18 cellular contexts compared by ENCODE assay signal in the genomic region with DNA sequence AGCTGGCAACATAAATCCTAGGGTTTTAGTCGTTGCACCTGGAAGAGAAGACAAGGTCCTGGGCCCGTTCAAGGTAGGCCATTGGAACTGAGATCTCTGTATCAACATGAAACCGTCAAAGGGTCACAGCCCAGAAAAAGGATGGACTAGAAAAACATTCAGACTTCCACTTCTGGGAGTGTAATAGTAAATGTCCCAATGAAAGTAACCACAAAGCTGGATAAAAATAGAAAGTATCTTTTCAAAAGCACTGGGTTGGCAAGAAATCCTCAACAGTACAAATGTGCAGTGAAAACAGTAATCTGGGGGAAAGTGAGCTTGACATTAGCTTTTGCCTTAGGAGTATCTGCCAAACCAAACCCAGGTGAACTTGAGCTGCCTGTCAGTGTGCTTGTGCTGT.
A peak's percentile ranks its signal among the peaks of the same experiment; 100 is the strongest.
DNase-seq lines count a peak whose midpoint lies in the region; ATAC-seq and TF ChIP-seq lines count a peak whose summit lies in the region.
"Had no signal": no experiment of that assay in that cellular context is flagged by ENCODE, and none has a peak within 500 bp of the region (broad histone marks: within the 10 kb centered on the region; RNA-seq: fewer than 3 reads in every experiment).

No MANE protein-coding gene starts in this region.

- H3K4me3 ChIP-seq in BLaER1 (no peak overlapping the region), HEK293 (ENCODE audit: low read depth, low read length) (no peak overlapping the region), foreskin fibroblast (ENCODE audit: low read depth in 1 of 2, low read length in 2 of 2) (no peak overlapping the region)
- H3K4me3 ChIP-seq: GM23248 had no signal

- TF ChIP-seq CTCF in HEK293 (tag by site-specific recombination; IDR thresholded peaks at IDR 0.05) (no peak), foreskin fibroblast (IDR thresholded peaks at IDR 0.05; ENCODE audit: low read depth, low read length) (no peak)

- H3K9ac ChIP-seq in BLaER1 = no peak overlapping the region
- H3K9ac ChIP-seq: GM23248 had no signal

- POLR2A ChIA-PET in HEK293 (lab: Yijun Ruan, JAX) = no interaction called here

- no peaks in the 10 kb centered on the region for H3K9me3 ChIP-seq in BLaER1
- H3K9me3 ChIP-seq in HEK293 (ENCODE audit: control insufficient read depth, insufficient read depth, low read depth, low read length) = no peaks in the 10 kb centered on the region

- H3K27ac ChIP-seq in BLaER1 (no peak overlapping the region), HEK293 (ENCODE audit: extremely low read depth, low read depth, low read length) (no peak overlapping the region)
- H3K27ac ChIP-seq: 22Rv1, GM23248 had no signal

- peak overlapping the region; percentile 57 for H3K4me2 ChIP-seq in BLaER1

- H3K4me1 ChIP-seq in BLaER1 (peaks cover 14% of the 10 kb centered on the region), HEK293 (ENCODE audit: control insufficient read depth, insufficient read depth, low read length) (no peaks in the 10 kb centered on the region)

- H3K36me3 ChIP-seq in BLaER1 (no peaks in the 10 kb centered on the region), HEK293 (ENCODE audit: control insufficient read depth in 2 of 2, insufficient read depth in 1 of 2, low read length in 2 of 2) (no peaks in the 10 kb centered on the region; a peak in 1 of 3 replicates)

- H3K27me3 ChIP-seq in BLaER1 = no peaks in the 10 kb centered on the region

- DNase-seq in RPMI8226 (peak; percentile 68), astrocyte of the hippocampus (ENCODE audit: low read depth, low spot score) (peak; percentile 10), hypothalamus (lab: John Stamatoyannopoulos, UW) (no peak), foreskin fibroblast (no peak)
- DNase-seq: C1 segment of cervical spinal cord; Calu3; CD4-positive, alpha-beta memory T cell; COR-L47; DMS53; DMS79 treated with DMSO at 0.1 percent for 48 hours; GM23248; H7; HCEC 1CT had no signal

- ATAC-seq in GM21528 (IDR thresholded peaks at IDR 0.05; ENCODE audit: low FRiP score, unreplicated experiment) (no peak), HG02970 (IDR thresholded peaks at IDR 0.05; ENCODE audit: low FRiP score, unreplicated experiment) (no peak)

- no peaks in the 10 kb centered on the region for H4K20me1 ChIP-seq in BLaER1

- CTCF ChIA-PET in HEK293 (lab: Yijun Ruan, JAX) = interaction anchor here (0.7 to 1.3 kb wide), 4 partner anchors 9 to 174 kb away, joined by 3 to 6 read pairs (median 5); no protein-coding TSS in a partner anchor

TF ChIP-seq in HEK293, 187 proteins besides CTCF, POLR2A, EP300 and RAD21:
- TF ChIP-seq PRDM1 (tag by site-specific recombination; IDR thresholded peaks at IDR 0.05) (peak; percentile 51; the same call in 1 of the 2 replicates), ZNF621 (tag by site-specific recombination; IDR thresholded peaks at IDR 0.05) (no peak)

Comparison
In these comparisons a context has a peak if more than half of its experiments do, and no peak if none do; other contexts are left out.
1. DNase-seq: peak in RPMI8226 (single experiment) and astrocyte of the hippocampus (single experiment); none in hypothalamus (0 of 51) and foreskin fibroblast (0 of 2).